Comparison of ENCODE assay signal across 8 cellular contexts in genomic region chr1:91846007-91846620, GRCh38. TPM values are rescaled to one million over a fixed set of nuclear protein-coding genes. Genes with fewer than 3 reads are reported as not detected.
A peak's percentile ranks its signal among the peaks of the same experiment; 100 is the strongest.
DNase-seq lines count a peak whose midpoint lies in the region; ATAC-seq and TF ChIP-seq lines count a peak whose summit lies in the region.

No MANE protein-coding gene starts in this region.

- DNase-seq in CD1c-positive myeloid dendritic cell (ENCODE audit: extremely low spot score) (peak; percentile 6), NCI-H146 treated with DMSO at 0.1 percent for 48 hours (lab: John Stamatoyannopoulos, UW; ENCODE audit: unreplicated experiment) (peak; percentile 90), amniotic epithelial cell (ENCODE audit: low read depth) (peak; percentile 46), lower lobe of right lung (no peak)
- no peak for DNase-seq in activated T-cell treated with anti-CD3 and anti-CD28 coated beads, Interleukin-2, amount 50 U/mL, for 24 hours
- no peak for DNase-seq in activated CD4-positive, alpha-beta memory T cell treated with anti-CD3 and anti-CD28 coated beads, Interleukin-2, amount 10 ng/mL, durations not matched to agents 7 days and 5 days
- no peak for DNase-seq in activated naive CD4-positive, alpha-beta T cell treated with anti-CD3 and anti-CD28 coated beads, Interleukin-2, amount 10 ng/mL, durations not matched to agents 7 days and 5 days

- peaks cover 24% of the 10 kb centered on the region for H3K4me1 Mint-ChIP-seq in activated T-cell treated with anti-CD3 and anti-CD28 coated beads, Interleukin-2, amount 50 U/mL, for 24 hours (ENCODE audit: low read depth)
- peaks cover 13% of the 10 kb centered on the region for H3K4me1 Mint-ChIP-seq in activated CD4-positive, alpha-beta memory T cell treated with anti-CD3 and anti-CD28 coated beads, Interleukin-2, amount 10 ng/mL, durations not matched to agents 7 days and 5 days
- peaks cover 13% of the 10 kb centered on the region for H3K4me1 Mint-ChIP-seq in activated naive CD4-positive, alpha-beta T cell treated with anti-CD3 and anti-CD28 coated beads, Interleukin-2, amount 10 ng/mL, durations not matched to agents 7 days and 5 days

- peaks cover 6% of the 10 kb centered on the region for H3K36me3 Mint-ChIP-seq in activated T-cell treated with anti-CD3 and anti-CD28 coated beads, Interleukin-2, amount 50 U/mL, for 24 hours (ENCODE audit: low read depth)
- H3K36me3 Mint-ChIP-seq in activated CD4-positive, alpha-beta memory T cell treated with anti-CD3 and anti-CD28 coated beads, Interleukin-2, amount 10 ng/mL, durations not matched to agents 7 days and 5 days (ENCODE audit: low read depth): peaks cover 13% of the 10 kb centered on the region
- H3K36me3 Mint-ChIP-seq in activated naive CD4-positive, alpha-beta T cell treated with anti-CD3 and anti-CD28 coated beads, Interleukin-2, amount 10 ng/mL, durations not matched to agents 7 days and 5 days: peaks cover 10% of the 10 kb centered on the region

- TF ChIP-seq CTCF in lower lobe of right lung (IDR thresholded peaks at IDR 0.05): no peak

- ATAC-seq in lower lobe of right lung: peak; percentile 56 to 72
- ATAC-seq in HG03175 (IDR thresholded peaks at IDR 0.05; ENCODE audit: unreplicated experiment): no peak

- CTCF ChIA-PET in activated CD4-positive, alpha-beta memory T cell treated with anti-CD3 and anti-CD28 coated beads, Interleukin-2, amount 10 ng/mL, durations not matched to agents 7 days and 5 days (lab: Charles Lee): interaction anchor here (1.2 kb wide), 2 partner anchors 40 to 1783 kb away, joined by 3 read pairs; partner anchors contain the start of gene TGFBR3
- CTCF ChIA-PET in activated naive CD4-positive, alpha-beta T cell treated with anti-CD3 and anti-CD28 coated beads, Interleukin-2, amount 10 ng/mL, durations not matched to agents 7 days and 5 days (lab: Charles Lee): interaction anchor here (1.5 kb wide), 1 partner anchor 344 kb away, joined by 6 read pairs; no protein-coding TSS in a partner anchor

- H3K4me3 Mint-ChIP-seq in activated T-cell treated with anti-CD3 and anti-CD28 coated beads, Interleukin-2, amount 50 U/mL, for 24 hours: no peak overlapping the region
- no peak overlapping the region for H3K4me3 Mint-ChIP-seq in activated CD4-positive, alpha-beta memory T cell treated with anti-CD3 and anti-CD28 coated beads, Interleukin-2, amount 10 ng/mL, durations not matched to agents 7 days and 5 days
- no peak overlapping the region for H3K4me3 Mint-ChIP-seq in activated naive CD4-positive, alpha-beta T cell treated with anti-CD3 and anti-CD28 coated beads, Interleukin-2, amount 10 ng/mL, durations not matched to agents 7 days and 5 days

- peak overlapping the region; percentile 68 for H3K27ac ChIP-seq in lower lobe of right lung

- no peak overlapping the region for H3K4me3 ChIP-seq in lower lobe of right lung

- POLR2A ChIA-PET in activated CD4-positive, alpha-beta memory T cell treated with anti-CD3 and anti-CD28 coated beads, Interleukin-2, amount 10 ng/mL, durations not matched to agents 7 days and 5 days (lab: Charles Lee): no interaction called here

- peaks cover 44% of the 10 kb centered on the region for H3K4me1 ChIP-seq in lower lobe of right lung

- H3K9me3 ChIP-seq in lower lobe of right lung: no peaks in the 10 kb centered on the region

- H3K27ac Mint-ChIP-seq in activated T-cell treated with anti-CD3 and anti-CD28 coated beads, Interleukin-2, amount 50 U/mL, for 24 hours: no peak overlapping the region
- H3K27ac Mint-ChIP-seq in activated CD4-positive, alpha-beta memory T cell treated with anti-CD3 and anti-CD28 coated beads, Interleukin-2, amount 10 ng/mL, durations not matched to agents 7 days and 5 days: no peak overlapping the region
- no peak overlapping the region for H3K27ac Mint-ChIP-seq in activated naive CD4-positive, alpha-beta T cell treated with anti-CD3 and anti-CD28 coated beads, Interleukin-2, amount 10 ng/mL, durations not matched to agents 7 days and 5 days

- no peaks in the 10 kb centered on the region for H3K27me3 ChIP-seq in lower lobe of right lung (ENCODE audit: low read depth)

- intact Hi-C loops in lower lobe of right lung (cut with DNase I): no loop called here

- H3K9me3 Mint-ChIP-seq in activated T-cell treated with anti-CD3 and anti-CD28 coated beads, Interleukin-2, amount 50 U/mL, for 24 hours: no peaks in the 10 kb centered on the region
- H3K9me3 Mint-ChIP-seq in activated CD4-positive, alpha-beta memory T cell treated with anti-CD3 and anti-CD28 coated beads, Interleukin-2, amount 10 ng/mL, durations not matched to agents 7 days and 5 days: no peaks in the 10 kb centered on the region
- H3K9me3 Mint-ChIP-seq in activated naive CD4-positive, alpha-beta T cell treated with anti-CD3 and anti-CD28 coated beads, Interleukin-2, amount 10 ng/mL, durations not matched to agents 7 days and 5 days: peaks cover 5% of the 10 kb centered on the region

- H3K36me3 ChIP-seq in lower lobe of right lung: no peaks in the 10 kb centered on the region

- no peaks in the 10 kb centered on the region for H3K27me3 Mint-ChIP-seq in activated T-cell treated with anti-CD3 and anti-CD28 coated beads, Interleukin-2, amount 50 U/mL, for 24 hours
- H3K27me3 Mint-ChIP-seq in activated CD4-positive, alpha-beta memory T cell treated with anti-CD3 and anti-CD28 coated beads, Interleukin-2, amount 10 ng/mL, durations not matched to agents 7 days and 5 days: no peaks in the 10 kb centered on the region
- H3K27me3 Mint-ChIP-seq in activated naive CD4-positive, alpha-beta T cell treated with anti-CD3 and anti-CD28 coated beads, Interleukin-2, amount 10 ng/mL, durations not matched to agents 7 days and 5 days: peaks cover 3% of the 10 kb centered on the region

RNA-seq across cellular contexts. Expression of gene TGFBR3, which starts 39.8 kb away (rescaled TPM):
- total RNA-seq in lower lobe of right lung: 51.7 TPM
- total RNA-seq in activated CD4-positive, alpha-beta memory T cell treated with anti-CD3 and anti-CD28 coated beads, Interleukin-2, amount 10 ng/mL, durations not matched to agents 7 days and 5 days: 10 to 100 TPM; 35.9 to 41.6 TPM

Comparison
In these comparisons a context has a peak if more than half of its experiments do, and no peak if none do; other contexts are left out.
1. DNase-seq: peak in CD1c-positive myeloid dendritic cell (single experiment), NCI-H146 treated with DMSO at 0.1 percent for 48 hours (single experiment) and amniotic epithelial cell (single experiment); none in lower lobe of right lung (single experiment), activated T-cell treated with anti-CD3 and anti-CD28 coated beads, Interleukin-2, amount 50 U/mL, for 24 hours (single experiment), activated CD4-positive, alpha-beta memory T cell treated with anti-CD3 and anti-CD28 coated beads, Interleukin-2, amount 10 ng/mL, durations not matched to agents 7 days and 5 days (single experiment) and activated naive CD4-positive, alpha-beta T cell treated with anti-CD3 and anti-CD28 coated beads, Interleukin-2, amount 10 ng/mL, durations not matched to agents 7 days and 5 days (single experiment).